22 cellular contexts compared by ENCODE assay signal in the genomic region with DNA sequence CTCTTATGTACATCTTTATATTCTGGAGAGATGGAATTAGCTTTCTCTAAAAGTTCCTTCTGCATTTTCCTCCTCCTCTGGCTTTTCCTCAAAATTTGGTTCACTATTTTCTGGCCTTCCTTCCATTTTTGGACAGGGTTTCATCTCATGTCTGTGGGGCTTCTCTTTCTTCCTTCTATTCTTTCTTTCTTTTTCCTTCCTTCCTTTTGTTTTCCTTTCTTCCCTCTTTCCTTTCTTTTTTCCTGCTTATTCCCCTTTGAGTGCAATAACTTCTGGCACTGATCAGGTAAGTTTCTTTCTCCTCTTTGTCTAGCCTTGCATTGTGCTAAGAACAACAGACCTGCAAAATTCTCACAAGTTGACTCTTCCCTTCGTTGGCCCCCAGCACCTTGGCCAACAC. TPM values are rescaled to one million over a fixed set of nuclear protein-coding genes. Genes with fewer than 3 reads are reported as not detected.
DNase-seq lines count a peak whose midpoint lies in the region; ATAC-seq, FAIRE-seq and TF ChIP-seq lines count a peak whose summit lies in the region.
"Had no signal": no experiment of that assay in that cellular context is flagged by ENCODE, and none has a peak within 500 bp of the region (broad histone marks: within the 10 kb centered on the region; RNA-seq: fewer than 3 reads in every experiment).

No MANE protein-coding gene starts in this region.

- TF ChIP-seq EP300 in HepG2 (IDR thresholded peaks at IDR 0.05; ENCODE audit: low read depth in 2 of 2, low read length in 2 of 2) (no peak), HepG2 (CRISPR knock-in tag; IDR thresholded peaks at IDR 0.05; ENCODE audit: borderline replicate concordance) (no peak), K562 (IDR thresholded peaks at IDR 0.05; ENCODE audit: low read length) (no peak)

- H4K20me1 ChIP-seq in HepG2 (ENCODE audit: insufficient read depth, low read length) = no peaks in the 10 kb centered on the region
- no peaks in the 10 kb centered on the region for H4K20me1 ChIP-seq in K562 (replicated peaks; ENCODE audit: control insufficient read depth, insufficient read depth, low read length)
- H4K20me1 ChIP-seq: BLaER1 had no signal

- H3K9me3 ChIP-seq in HepG2 (ENCODE audit: low read length) = no peaks in the 10 kb centered on the region
- no peaks in the 10 kb centered on the region for H3K9me3 ChIP-seq in right lobe of liver
- H3K9me3 ChIP-seq in K562 (replicated peaks; ENCODE audit: control insufficient read depth, insufficient read depth, low read depth, low read length) = no peaks in the 10 kb centered on the region
- H3K9me3 ChIP-seq: BE2C, BLaER1 had no signal

- no peak overlapping the region for H3K4me3 ChIP-seq in HepG2 (replicated peaks in 1 of 3; ENCODE audit: insufficient read depth in 1 of 3, low read depth in 2 of 3, low read length in 3 of 3)
- no peak overlapping the region for H3K4me3 ChIP-seq in right lobe of liver
- no peak overlapping the region for H3K4me3 ChIP-seq in K562
- no peak overlapping the region for H3K4me3 ChIP-seq in foreskin fibroblast (ENCODE audit: low read depth in 1 of 2, low read length in 2 of 2)
- H3K4me3 ChIP-seq: BLaER1 had no signal

- intact Hi-C loops in HepG2 (cut with micrococcal nuclease; ENCODE audit: unreplicated experiment) (no loop called here), right lobe of liver (cut with DNase I) (no loop called here), K562 (cut with micrococcal nuclease) (no loop called here)

- TF ChIP-seq RAD21 in HepG2 (CRISPR knock-in tag; IDR thresholded peaks at IDR 0.05) (no peak), K562 (CRISPR knock-in tag; conservative IDR thresholded peaks at IDR 0.05 in 1 of 2, IDR thresholded peaks at IDR 0.05 in 1 of 2) (no peak)

- CTCF ChIA-PET in HepG2 (lab: Yijun Ruan, JAX; ENCODE audit: low intra/inter-chr PET ratio, low total read pairs) = no interaction called here
- CTCF ChIA-PET in K562 (lab: Yijun Ruan, JAX; ENCODE audit: low intra/inter-chr PET ratio) = no interaction called here

- no TSS peak for BruUV-seq in HepG2 (replicated peaks; lab: Mats Ljungman, UMichigan)
- no TSS peak for BruUV-seq in K562 (replicated peaks; lab: Mats Ljungman, UMichigan)

- ATAC-seq in HepG2 (no peak), right lobe of liver (no peak), K562 (no peak)

- TF ChIP-seq POLR2A in HepG2 (IDR thresholded peaks at IDR 0.05; ENCODE audit: insufficient read depth in 1 of 2, low read depth in 2 of 2, low read length in 2 of 2) (no peak), right lobe of liver (IDR thresholded peaks at IDR 0.05) (no peak), K562 (conservative IDR thresholded peaks at IDR 0.05) (no peak)

- no peak overlapping the region for H3K27ac ChIP-seq in HepG2 (ENCODE audit: extremely low read length, insufficient read depth, low read length)
- no peak overlapping the region for H3K27ac ChIP-seq in right lobe of liver
- H3K27ac ChIP-seq in K562 (ENCODE audit: extremely low read depth, low read depth, low read length) = no peak overlapping the region
- H3K27ac ChIP-seq: BLaER1 had no signal

- WGBS in HepG2 (ENCODE audit: low lambda C conversion rate) = 0% methylated on average over 1 of the region's 1 CpG
- 20% methylated on average over 1 of the region's 1 CpG for WGBS in right lobe of liver (ENCODE audit: insufficient coverage, low coverage, low lambda C conversion rate, missing lambda C conversion rate)
- 0% methylated on average over 1 of the region's 1 CpG for WGBS in K562 (ENCODE audit: insufficient coverage, low coverage, missing lambda C conversion rate)

- no peaks in the 10 kb centered on the region for H3K9me1 ChIP-seq in K562 (ENCODE audit: control insufficient read depth, insufficient read depth, low read length)

- H3K36me3 ChIP-seq in HepG2 (replicated peaks in 1 of 2; ENCODE audit: control insufficient read depth in 1 of 2, insufficient read depth in 2 of 2, low read length in 2 of 2) (no peaks in the 10 kb centered on the region), right lobe of liver (no peaks in the 10 kb centered on the region), K562 (ENCODE audit: control insufficient read depth, insufficient read depth, low read length) (no peaks in the 10 kb centered on the region)
- H3K36me3 ChIP-seq: BE2C, BLaER1 had no signal

- no peak overlapping the region for H3K4me2 ChIP-seq in HepG2 (ENCODE audit: low read depth, low read length)
- no peak overlapping the region for H3K4me2 ChIP-seq in K562 (ENCODE audit: insufficient read depth, low read length)
- H3K4me2 ChIP-seq: BLaER1 had no signal

- H3K9ac ChIP-seq in HepG2 (ENCODE audit: insufficient read depth, low read depth, low read length) (no peak overlapping the region), K562 (ENCODE audit: insufficient read depth in 1 of 2, low read depth in 2 of 2, low read length in 2 of 2) (no peak overlapping the region)
- H3K9ac ChIP-seq: BLaER1 had no signal

- H2AFZ ChIP-seq in HepG2 (ENCODE audit: low read length) (no peak overlapping the region), K562 (ENCODE audit: low read depth, low read length) (no peak overlapping the region)

- no peak for DNase-seq in HepG2 (ENCODE audit: low spot score)
- DNase-seq in right lobe of liver = no peak
- DNase-seq in K562 (ENCODE audit: extremely low read depth in 1 of 4, low spot score in 3 of 4) = no peak
- DNase-seq in NCI-H2081 (lab: John Stamatoyannopoulos, UW) = no peak
- no peak for DNase-seq in foreskin fibroblast
- DNase-seq: 8988T; ACHN; BE2C; C1 segment of cervical spinal cord; CD4-positive, alpha-beta memory T cell; CD4-positive, CD25-positive, alpha-beta regulatory T cell; CD8-positive, alpha-beta memory T cell; COR-L47; DMS 273 treated with DMSO at 0.1 percent for 48 hours; DMS153; DMS53; DMS79 treated with DMSO at 0.1 percent for 48 hours; GF-D8 had no signal

- H3K27me3 ChIP-seq in HepG2 (ENCODE audit: control insufficient read depth in 1 of 2, insufficient read depth in 2 of 2, low read length in 2 of 2) = no peaks in the 10 kb centered on the region; a peak in 1 of 5 replicates
- H3K27me3 ChIP-seq in right lobe of liver = no peaks in the 10 kb centered on the region
- H3K27me3 ChIP-seq in K562 (ENCODE audit: control insufficient read depth in 2 of 2, insufficient read depth in 2 of 2, low read length in 2 of 2) = no peaks in the 10 kb centered on the region
- H3K27me3 ChIP-seq: BLaER1 had no signal

- in situ Hi-C loops in HepG2 (cut with HindIII; ENCODE audit: extremely low pct_ligation_motif_present, low pct_unique_long_range_greater_than_20kb) = no loop called here
- in situ Hi-C loops in K562 (cut with MboI) = no loop called here

- H3K79me2 ChIP-seq in HepG2 (ENCODE audit: insufficient read depth, low read length) (no peaks in the 10 kb centered on the region), K562 (ENCODE audit: control insufficient read depth, insufficient read depth, low read length) (no peaks in the 10 kb centered on the region)

- POLR2A ChIA-PET in HepG2 (lab: Yijun Ruan, JAX) = no interaction called here
- POLR2A ChIA-PET in K562 (lab: Yijun Ruan, JAX) = no interaction called here

- peaks cover 35% of the 10 kb centered on the region for H3K4me1 ChIP-seq in HepG2 (ENCODE audit: insufficient read depth, low read length)
- H3K4me1 ChIP-seq in right lobe of liver = peaks cover 0 to 4% (median 0%) of the 10 kb centered on the region in 4 donors
- peaks cover 7 to 13% of the 10 kb centered on the region in 2 experiments; a peak in 4 of 5 replicates for H3K4me1 ChIP-seq in K562 (replicated peaks in 1 of 2; ENCODE audit: control insufficient read depth in 2 of 2, insufficient read depth in 2 of 2, low read length in 2 of 2)
- H3K4me1 ChIP-seq: BE2C had no signal

- TF ChIP-seq CTCF in HepG2 (CRISPR knock-in tag; IDR thresholded peaks at IDR 0.05) = no peak
- no peak for TF ChIP-seq CTCF in right lobe of liver (IDR thresholded peaks at IDR 0.05)
- TF ChIP-seq CTCF in K562 (IDR thresholded peaks at IDR 0.05 in 2 of 3, conservative IDR thresholded peaks at IDR 0.05 in 1 of 3; ENCODE audit: insufficient read depth in 2 of 3, low read depth in 1 of 3, low read length in 3 of 3) = no peak
- TF ChIP-seq CTCF in foreskin fibroblast (IDR thresholded peaks at IDR 0.05; ENCODE audit: low read depth, low read length) = no peak

- no peak for FAIRE-seq in HepG2 (lab: Jason Lieb, UNC)
- FAIRE-seq in K562 (lab: Jason Lieb, UNC) = no peak
- FAIRE-seq: A204.1, GM12891, GM19239 had no signal

RNA-seq across cellular contexts. Expression of a gene that starts 5.5 kb away (rescaled TPM):
- total RNA-seq in HepG2 (2016; rRNA removed; fragmentation: Illumina TruSeq; extraction: Trizol) (30.8 and 44.2 TPM in 2 replicates), right lobe of liver (10 to 100 TPM; 46.9 to 82.1 (median 59.1) TPM), K562 (2014; rRNA removed) (5.7 and 6.7 TPM in 2 replicates), K562 (2014; rRNA removed; fragmentation: Illumina TruSeq; extraction: Trizol) (7.6 and 8.5 TPM in 2 replicates), K562 (2015; rRNA removed; fragmentation: Illumina TruSeq; extraction: Trizol) (8.5 and 9.1 TPM in 2 replicates), K562 (2021) (10.3 and 11.8 TPM in 2 replicates)
- 3.7 and 4.2 TPM in 2 replicates for total RNA-seq in HepG2 (2016; cell fraction: cytosol; rRNA removed; fragmentation: Illumina TruSeq; extraction: Trizol; ENCODE audit: low read depth)
- total RNA-seq in HepG2 (2016; cell fraction: insoluble cytoplasmic fraction; rRNA removed; fragmentation: Illumina TruSeq; extraction: Trizol) = 27.2 and 45.7 TPM in 2 replicates
- 9.6 and 11.5 TPM in 2 replicates for total RNA-seq in HepG2 (2016; cell fraction: membrane; rRNA removed; fragmentation: Illumina TruSeq; extraction: Trizol)
- total RNA-seq in HepG2 (2016; cell fraction: nucleus; rRNA removed; fragmentation: Illumina TruSeq; extraction: Trizol) = 61.1 and 74.3 TPM in 2 replicates
- polyA plus RNA-seq in HepG2 (2011; rRNA removed) (81.1 and 97.2 TPM in 2 replicates), K562 (2011; rRNA removed) (16.5 and 26.3 TPM in 2 replicates), K562 (2014; fragmentation: Illumina TruSeq; extraction: Trizol) (10.2 and 10.6 TPM in 2 replicates), K562 (2014; fragmentation: Nextera tagmentation; extraction: Ambion mirVana) (1 to 10 TPM in 1 of 2 experiments, under 1 TPM in 1; 0.69 to 1.6 TPM), K562 (2014; rRNA removed) (6.3 and 7.5 TPM in 2 replicates)
- polyA plus RNA-seq in HepG2 (2011; cell fraction: cytosol; rRNA removed) = 56.4 and 83.6 TPM in 2 replicates
- 56.4 and 62.4 TPM in 2 replicates for polyA plus RNA-seq in HepG2 (2011; cell fraction: nucleus; rRNA removed)
- polyA plus RNA-seq in HepG2 (2012) = 69.4 and 78.7 TPM in 2 replicates
- polyA plus RNA-seq in HepG2 (2016; cell fraction: cytosol; fragmentation: Illumina TruSeq; extraction: Trizol; ENCODE audit: low read depth) = 1.8 and 2.0 TPM in 2 replicates
- polyA plus RNA-seq in HepG2 (2016; cell fraction: insoluble cytoplasmic fraction; fragmentation: Illumina TruSeq; extraction: Trizol; ENCODE audit: low read depth) = 14.7 and 16.4 TPM in 2 replicates
- 4.0 and 4.6 TPM in 2 replicates for polyA plus RNA-seq in HepG2 (2016; cell fraction: membrane; fragmentation: Illumina TruSeq; extraction: Trizol; ENCODE audit: low read depth)
- polyA plus RNA-seq in HepG2 (2016; cell fraction: nucleus; fragmentation: Illumina TruSeq; extraction: Trizol; ENCODE audit: insufficient read depth, low read depth) = 41.8 and 43.9 TPM in 2 replicates
- polyA minus RNA-seq in HepG2 (2011; rRNA and poly(A)+ RNA removed; ENCODE audit: low replicate concordance) = 12.4 and 245 TPM in 2 replicates
- polyA minus RNA-seq in HepG2 (2011; cell fraction: cytosol; rRNA and poly(A)+ RNA removed) = 92.1 and 130 TPM in 2 replicates
- 123 and 165 TPM in 2 replicates for polyA minus RNA-seq in HepG2 (2011; cell fraction: nucleus; rRNA and poly(A)+ RNA removed)
- total RNA-seq in K562 (2011; cell fraction: chromatin; rRNA removed; ENCODE audit: low replicate concordance) = 38.2 and 41.0 TPM in 2 replicates
- total RNA-seq in K562 (2011; cell fraction: nucleolus; rRNA removed) = 31.8 and 33.4 TPM in 2 replicates
- total RNA-seq in K562 (2011; cell fraction: nucleoplasm; rRNA removed) = 36.1 and 38.3 TPM in 2 replicates
- polyA plus RNA-seq in K562 (2011; cell fraction: cytosol; rRNA removed) = 12.0 and 24.0 TPM in 2 replicates
- polyA plus RNA-seq in K562 (2011; cell fraction: nucleus; rRNA removed) = 14.1 and 23.7 TPM in 2 replicates
- 9.1 and 9.8 TPM in 2 replicates for polyA plus RNA-seq in K562 (2012)
- 52.2 and 72.7 TPM in 2 replicates for polyA minus RNA-seq in K562 (2011; rRNA and poly(A)+ RNA removed)
- polyA minus RNA-seq in K562 (2011; cell fraction: cytosol; rRNA and poly(A)+ RNA removed) = 17.0 and 23.7 TPM in 2 replicates
- polyA minus RNA-seq in K562 (2011; cell fraction: nucleus; rRNA and poly(A)+ RNA removed) = 12.8 and 43.2 TPM in 2 replicates

RNA-seq across cellular contexts. Expression of a gene that starts 57.8 kb away (rescaled TPM):
- total RNA-seq in HepG2 (2016; rRNA removed; fragmentation: Illumina TruSeq; extraction: Trizol) = 10.5 and 11.7 TPM in 2 replicates
- total RNA-seq in HepG2 (2016; cell fraction: cytosol; rRNA removed; fragmentation: Illumina TruSeq; extraction: Trizol; ENCODE audit: low read depth) = 3.4 and 3.7 TPM in 2 replicates
- 9.8 and 10.6 TPM in 2 replicates for total RNA-seq in HepG2 (2016; cell fraction: insoluble cytoplasmic fraction; rRNA removed; fragmentation: Illumina TruSeq; extraction: Trizol)
- 4.5 and 5.3 TPM in 2 replicates for total RNA-seq in HepG2 (2016; cell fraction: membrane; rRNA removed; fragmentation: Illumina TruSeq; extraction: Trizol)
- 14.3 and 16.7 TPM in 2 replicates for total RNA-seq in HepG2 (2016; cell fraction: nucleus; rRNA removed; fragmentation: Illumina TruSeq; extraction: Trizol)
- polyA plus RNA-seq in HepG2 (2011; rRNA removed) = 14.9 and 16.6 TPM in 2 replicates
- polyA plus RNA-seq in HepG2 (2011; cell fraction: cytosol; rRNA removed) = 8.5 and 11.1 TPM in 2 replicates
- polyA plus RNA-seq in HepG2 (2011; cell fraction: nucleus; rRNA removed) = 31.2 and 31.3 TPM in 2 replicates
- 12.6 and 13.0 TPM in 2 replicates for polyA plus RNA-seq in HepG2 (2012)
- 0.98 and 1.1 TPM in 2 replicates for polyA plus RNA-seq in HepG2 (2016; cell fraction: cytosol; fragmentation: Illumina TruSeq; extraction: Trizol; ENCODE audit: low read depth)
- polyA plus RNA-seq in HepG2 (2016; cell fraction: insoluble cytoplasmic fraction; fragmentation: Illumina TruSeq; extraction: Trizol; ENCODE audit: low read depth) = 6.4 and 6.6 TPM in 2 replicates
- 1.7 and 1.8 TPM in 2 replicates for polyA plus RNA-seq in HepG2 (2016; cell fraction: membrane; fragmentation: Illumina TruSeq; extraction: Trizol; ENCODE audit: low read depth)
- 20.6 and 23.6 TPM in 2 replicates for polyA plus RNA-seq in HepG2 (2016; cell fraction: nucleus; fragmentation: Illumina TruSeq; extraction: Trizol; ENCODE audit: insufficient read depth, low read depth)
- 0.02 and 24.0 TPM in 2 replicates for polyA minus RNA-seq in HepG2 (2011; rRNA and poly(A)+ RNA removed; ENCODE audit: low replicate concordance)
- 11.3 and 14.0 TPM in 2 replicates for polyA minus RNA-seq in HepG2 (2011; cell fraction: cytosol; rRNA and poly(A)+ RNA removed)
- 30.6 and 35.8 TPM in 2 replicates for polyA minus RNA-seq in HepG2 (2011; cell fraction: nucleus; rRNA and poly(A)+ RNA removed)
- total RNA-seq in right lobe of liver = 1 to 10 TPM; 2.5 to 4.9 (median 4.2) TPM
- total RNA-seq in K562 (2011; cell fraction: chromatin; rRNA removed; ENCODE audit: low replicate concordance) = 17.2 and 19.7 TPM in 2 replicates
- total RNA-seq in K562 (2011; cell fraction: nucleolus; rRNA removed) = 7.3 and 8.0 TPM in 2 replicates
- total RNA-seq in K562 (2011; cell fraction: nucleoplasm; rRNA removed) = 9.3 and 9.8 TPM in 2 replicates
- 1.3 and 1.5 TPM in 2 replicates for total RNA-seq in K562 (2014; rRNA removed)
- 2.1 and 2.6 TPM in 2 replicates for total RNA-seq in K562 (2014; rRNA removed; fragmentation: Illumina TruSeq; extraction: Trizol)
- 2.2 and 2.3 TPM in 2 replicates for total RNA-seq in K562 (2015; rRNA removed; fragmentation: Illumina TruSeq; extraction: Trizol)
- total RNA-seq in K562 (2021) = 2.5 and 2.9 TPM in 2 replicates
- 2.7 and 4.1 TPM in 2 replicates for polyA plus RNA-seq in K562 (2011; rRNA removed)
- polyA plus RNA-seq in K562 (2011; cell fraction: cytosol; rRNA removed) = 1.3 and 2.9 TPM in 2 replicates
- polyA plus RNA-seq in K562 (2011; cell fraction: nucleus; rRNA removed) = 5.8 and 9.1 TPM in 2 replicates
- 1.8 and 2.8 TPM in 2 replicates for polyA plus RNA-seq in K562 (2012)
- 1.9 and 2.2 TPM in 2 replicates for polyA plus RNA-seq in K562 (2014; fragmentation: Illumina TruSeq; extraction: Trizol)
- polyA plus RNA-seq in K562 (2014; fragmentation: Nextera tagmentation; extraction: Ambion mirVana) = under 1 TPM; 0.42 to 0.49 TPM
- 1.7 and 1.8 TPM in 2 replicates for polyA plus RNA-seq in K562 (2014; rRNA removed)
- 4.9 and 8.1 TPM in 2 replicates for polyA minus RNA-seq in K562 (2011; rRNA and poly(A)+ RNA removed)
- 1.9 and 4.6 TPM in 2 replicates for polyA minus RNA-seq in K562 (2011; cell fraction: cytosol; rRNA and poly(A)+ RNA removed)
- polyA minus RNA-seq in K562 (2011; cell fraction: nucleus; rRNA and poly(A)+ RNA removed) = 3.9 and 8.2 TPM in 2 replicates
